In the genomic region with DNA sequence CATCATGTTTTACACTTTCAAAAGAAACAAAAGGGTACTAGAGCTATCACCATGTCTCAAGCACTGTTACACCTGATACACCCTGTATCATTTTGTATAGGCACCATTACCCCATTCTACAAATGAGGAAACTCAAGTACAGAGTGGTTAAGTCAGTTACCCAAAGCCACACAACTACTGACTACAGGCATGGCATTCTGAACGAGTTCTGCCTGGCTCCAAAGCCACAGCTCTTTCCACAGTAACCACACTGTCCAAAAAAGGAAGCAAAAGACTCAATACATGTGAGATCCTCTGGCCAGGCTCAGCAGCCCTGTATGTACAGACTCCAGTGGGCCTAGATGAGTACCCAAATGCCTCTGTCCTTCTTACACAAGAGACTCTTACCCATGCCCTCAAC, we compare ENCODE assay signal across 10 cellular contexts. TPM values are rescaled to one million over a fixed set of nuclear protein-coding genes. Genes with fewer than 3 reads are reported as not detected.
DNase-seq lines count a peak whose midpoint lies in the region; ATAC-seq and TF ChIP-seq lines count a peak whose summit lies in the region.
"Had no signal": no experiment of that assay in that cellular context is flagged by ENCODE, and none has a peak within 500 bp of the region (broad histone marks: within the 10 kb centered on the region; RNA-seq: fewer than 3 reads in every experiment).

No MANE protein-coding gene starts in this region.

- H3K4me1 ChIP-seq in upper lobe of left lung, result peaks cover 45 to 67% (median 60%) of the 10 kb centered on the region in 4 donors

- H3K27me3 Mint-ChIP-seq in activated T-cell treated with anti-CD3 and anti-CD28 coated beads, Interleukin-2, amount 50 U/mL, for 72 hours (ENCODE audit: low read depth), result no peaks in the 10 kb centered on the region

- peak overlapping the region; percentile 15 for H3K27ac Mint-ChIP-seq in activated T-cell treated with anti-CD3 and anti-CD28 coated beads, Interleukin-2, amount 50 U/mL, for 72 hours

- DNase-seq in activated T-cell treated with anti-CD3 and anti-CD28 coated beads, Interleukin-2, amount 50 U/mL, for 72 hours, result peak; percentile 44 to 55
- DNase-seq in activated T-cell treated with anti-CD3 and anti-CD28 coated beads for 4 hours (no peak), MV-4-11 (lab: John Stamatoyannopoulos, UW) (peak; percentile 100), choroid plexus epithelial cell (ENCODE audit: low read depth) (peak; percentile 29), upper lobe of left lung (peak in 1 of 2 donors; percentile 62), NCI-H345 treated with DMSO at 0.1 percent for 48 hours (lab: John Stamatoyannopoulos, UW; ENCODE audit: unreplicated experiment) (no peak), germinal center (ENCODE audit: low spot score) (no peak)
- DNase-seq: NCI-H748 treated with DMSO at 0.1 percent for 48 hours; stimulated activated naive CD4-positive, alpha-beta T cell had no signal

- H3K36me3 Mint-ChIP-seq in activated T-cell treated with anti-CD3 and anti-CD28 coated beads, Interleukin-2, amount 50 U/mL, for 72 hours (ENCODE audit: insufficient read depth in 2 of 2), result peaks cover 13 to 26% of the 10 kb centered on the region in 2 donors

- 16 to 31% methylated on average over 1 of the region's 1 CpG for WGBS in upper lobe of left lung, 2 donors

- ATAC-seq in activated T-cell treated with anti-CD3 and anti-CD28 coated beads, Interleukin-2, amount 50 U/mL, for 72 hours (replicated peaks in 1 of 2), result peak; percentile 57 to 65
- ATAC-seq in upper lobe of left lung (ENCODE audit: low FRiP score in 2 of 2), result peak; percentile 23 to 66
- no peak for ATAC-seq in GM21619 (IDR thresholded peaks at IDR 0.05; ENCODE audit: unreplicated experiment)

- H3K36me3 ChIP-seq in upper lobe of left lung, result peaks cover 9 to 74% (median 39%) of the 10 kb centered on the region in 4 donors

- peak overlapping the region in 2 of 4 donors; percentile 50 to 54 for H3K27ac ChIP-seq in upper lobe of left lung

- TF ChIP-seq CTCF in choroid plexus epithelial cell (conservative IDR thresholded peaks at IDR 0.05; ENCODE audit: low read depth, low read length) (no peak), upper lobe of left lung (IDR thresholded peaks at IDR 0.05) (no peak)

- no peak overlapping the region for H3K4me3 ChIP-seq in choroid plexus epithelial cell (ENCODE audit: low read depth, low read length)
- H3K4me3 ChIP-seq in upper lobe of left lung, result no peak overlapping the region

- no peaks in the 10 kb centered on the region for H3K27me3 ChIP-seq in upper lobe of left lung

- no peaks in the 10 kb centered on the region for H3K9me3 ChIP-seq in upper lobe of left lung

- no peak for TF ChIP-seq EP300 in upper lobe of left lung (IDR thresholded peaks at IDR 0.05)

- H3K9me3 Mint-ChIP-seq in activated T-cell treated with anti-CD3 and anti-CD28 coated beads, Interleukin-2, amount 50 U/mL, for 72 hours, result no peaks in the 10 kb centered on the region

- peak overlapping the region in 1 of 2 donors; percentile 5 for H3K4me3 Mint-ChIP-seq in activated T-cell treated with anti-CD3 and anti-CD28 coated beads, Interleukin-2, amount 50 U/mL, for 72 hours

- no peak for TF ChIP-seq POLR2A in upper lobe of left lung (IDR thresholded peaks at IDR 0.05)

- peaks cover 45% of the 10 kb centered on the region for H3K4me1 Mint-ChIP-seq in activated T-cell treated with anti-CD3 and anti-CD28 coated beads, Interleukin-2, amount 50 U/mL, for 72 hours (ENCODE audit: low read depth)

RNA-seq across cellular contexts. Expression of gene DYNC1LI2, which starts 4.7 kb away (rescaled TPM):
- 10 to 100 TPM; 60.0 to 67.6 TPM for total RNA-seq in activated T-cell treated with anti-CD3 and anti-CD28 coated beads, Interleukin-2, amount 50 U/mL, for 72 hours
- 100 to 1,000 TPM in 5 of 6 donors, 10 to 100 TPM in 1; 91.5 to 190 (median 132) TPM for total RNA-seq in upper lobe of left lung

RNA-seq across cellular contexts. Expression of gene CMTM4, which starts 50.1 kb away (rescaled TPM):
- 1 to 10 TPM; 3.7 to 3.9 TPM for total RNA-seq in activated T-cell treated with anti-CD3 and anti-CD28 coated beads, Interleukin-2, amount 50 U/mL, for 72 hours
- 10 to 100 TPM; 35.6 to 82.1 (median 55.1) TPM for total RNA-seq in upper lobe of left lung

RNA-seq across cellular contexts. Expression of gene TERB1, which starts 54.7 kb away (rescaled TPM):
- under 1 TPM in 1 of 2 donors, not detected in 1; 0.14 TPM for total RNA-seq in activated T-cell treated with anti-CD3 and anti-CD28 coated beads, Interleukin-2, amount 50 U/mL, for 72 hours
- under 1 TPM in 2 of 6 donors, not detected in 4; 0.31 to 0.55 TPM for total RNA-seq in upper lobe of left lung

Comparison
In these comparisons a context has a peak if more than half of its experiments do, and no peak if none do; other contexts are left out.
1. DNase-seq: peak in activated T-cell treated with anti-CD3 and anti-CD28 coated beads, Interleukin-2, amount 50 U/mL, for 72 hours (2 of 2), MV-4-11 (single experiment) and choroid plexus epithelial cell (single experiment); none in activated T-cell treated with anti-CD3 and anti-CD28 coated beads for 4 hours (single experiment), NCI-H345 treated with DMSO at 0.1 percent for 48 hours (single experiment) and germinal center (single experiment).
2. RNA of gene CMTM4, which starts 50.1 kb away (total RNA-seq): 35.6 to 82.1 TPM in upper lobe of left lung; 3.7 to 3.9 TPM in activated T-cell treated with anti-CD3 and anti-CD28 coated beads, Interleukin-2, amount 50 U/mL, for 72 hours; every median in the first group is over 4 times any median in the second.